In the genomic region with DNA sequence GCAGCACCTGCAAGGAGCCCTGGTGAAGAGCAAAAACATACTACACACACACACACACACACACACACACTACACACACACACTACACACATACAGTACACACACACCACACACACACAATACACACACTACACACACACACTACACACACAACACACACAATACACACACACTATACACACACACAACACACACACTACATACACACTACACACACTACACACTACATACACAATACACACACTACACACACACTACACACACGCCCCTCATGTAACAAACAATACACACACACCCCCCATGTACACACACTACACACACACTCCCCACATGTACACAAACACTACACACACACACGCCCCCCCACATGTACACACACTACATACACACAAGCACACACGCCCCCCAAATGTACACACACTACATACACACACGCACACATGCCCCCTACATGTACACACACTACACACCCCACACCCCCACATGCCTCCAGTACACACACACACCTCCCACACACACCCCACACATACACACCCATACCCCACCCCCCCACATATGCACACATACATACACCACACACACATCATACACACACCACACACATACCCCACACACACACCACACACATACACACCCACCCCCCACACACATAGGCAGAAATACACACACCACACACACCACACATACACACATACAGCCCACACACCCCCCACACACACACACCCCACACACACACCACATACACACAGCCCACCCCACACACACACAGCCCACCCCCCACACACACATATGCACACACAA, we compare ENCODE assay signal across 16 cellular contexts. TPM values are rescaled to one million over a fixed set of nuclear protein-coding genes. Genes with fewer than 3 reads are reported as not detected.
"Had no signal": no experiment of that assay in that cellular context is flagged by ENCODE, and none has a peak within 500 bp of the region (broad histone marks: within the 10 kb centered on the region; RNA-seq: fewer than 3 reads in every experiment).

No MANE protein-coding gene starts in this region.

- H3K4me1 ChIP-seq: parathyroid adenoma had no signal

- H3K9me3 ChIP-seq: ascending aorta, thyroid gland, vagina had no signal

- H3K36me3 ChIP-seq: ascending aorta, thyroid gland, vagina had no signal

- ATAC-seq: activated CD4-positive, CD25-positive, alpha-beta regulatory T cell treated with anti-CD3 and anti-CD28 coated beads, Interleukin-2, amount 50 U/mL, for 24 hours; left lobe of liver; stimulated activated naive B cell treated with anti-CD40 and anti-IgM and Interleukin-4, amounts not matched to agents 10 μg/mL and 1 μg/mL and 100 μg/mL, for 72 hours had no signal

- H3K9me3 Mint-ChIP-seq: stimulated activated naive B cell treated with anti-CD40 and anti-IgM and Interleukin-4, amounts not matched to agents 10 μg/mL and 1 μg/mL and 100 μg/mL, for 72 hours had no signal

- H3K27me3 ChIP-seq: ascending aorta, hepatocyte, thyroid gland, vagina had no signal

- DNase-seq: activated CD4-positive, alpha-beta T cell treated with anti-CD3 and anti-CD28 coated beads, Interleukin-2, amount 50 U/mL, for 1 hour; activated CD8-positive, alpha-beta memory T cell treated with anti-CD3 and anti-CD28 coated beads for 24 hours; activated naive CD4-positive, alpha-beta T cell treated with Interleukin-2 at 50 U/mL for 16 hours; islet precursor cell; stimulated activated CD4-positive, alpha-beta T cell treated with anti-CD3 and anti-CD28 coated beads, Interleukin-2, amount 100 ng/mL, for 48 hours; stimulated activated naive B cell treated with anti-CD40 and anti-IgM and Interleukin-4, amounts not matched to agents 10 μg/mL and 1 μg/mL and 100 μg/mL, for 72 hours; thyroid gland had no signal

- H3K9ac ChIP-seq: parathyroid adenoma had no signal

- H3K27ac ChIP-seq: ascending aorta, epithelial cell of prostate, hepatocyte, parathyroid adenoma, thyroid gland, vagina had no signal

- H3K4me2 ChIP-seq: hepatocyte had no signal

- H3K27ac Mint-ChIP-seq: stimulated activated naive B cell treated with anti-CD40 and anti-IgM and Interleukin-4, amounts not matched to agents 10 μg/mL and 1 μg/mL and 100 μg/mL, for 72 hours had no signal

- H3K79me2 ChIP-seq: hepatocyte, parathyroid adenoma had no signal

- H2AFZ ChIP-seq: hepatocyte, parathyroid adenoma had no signal

- H3K4me3 Mint-ChIP-seq: stimulated activated naive B cell treated with anti-CD40 and anti-IgM and Interleukin-4, amounts not matched to agents 10 μg/mL and 1 μg/mL and 100 μg/mL, for 72 hours had no signal

- H3K4me3 ChIP-seq: ascending aorta, hepatocyte, thyroid gland, vagina had no signal

RNA-seq across cellular contexts. Expression of a gene that starts 33.9 kb away (rescaled TPM):
- total RNA-seq: ascending aorta, left lobe of liver, lung microvascular endothelial cell, skeletal muscle tissue, vagina had no signal
